In the genomic region with DNA sequence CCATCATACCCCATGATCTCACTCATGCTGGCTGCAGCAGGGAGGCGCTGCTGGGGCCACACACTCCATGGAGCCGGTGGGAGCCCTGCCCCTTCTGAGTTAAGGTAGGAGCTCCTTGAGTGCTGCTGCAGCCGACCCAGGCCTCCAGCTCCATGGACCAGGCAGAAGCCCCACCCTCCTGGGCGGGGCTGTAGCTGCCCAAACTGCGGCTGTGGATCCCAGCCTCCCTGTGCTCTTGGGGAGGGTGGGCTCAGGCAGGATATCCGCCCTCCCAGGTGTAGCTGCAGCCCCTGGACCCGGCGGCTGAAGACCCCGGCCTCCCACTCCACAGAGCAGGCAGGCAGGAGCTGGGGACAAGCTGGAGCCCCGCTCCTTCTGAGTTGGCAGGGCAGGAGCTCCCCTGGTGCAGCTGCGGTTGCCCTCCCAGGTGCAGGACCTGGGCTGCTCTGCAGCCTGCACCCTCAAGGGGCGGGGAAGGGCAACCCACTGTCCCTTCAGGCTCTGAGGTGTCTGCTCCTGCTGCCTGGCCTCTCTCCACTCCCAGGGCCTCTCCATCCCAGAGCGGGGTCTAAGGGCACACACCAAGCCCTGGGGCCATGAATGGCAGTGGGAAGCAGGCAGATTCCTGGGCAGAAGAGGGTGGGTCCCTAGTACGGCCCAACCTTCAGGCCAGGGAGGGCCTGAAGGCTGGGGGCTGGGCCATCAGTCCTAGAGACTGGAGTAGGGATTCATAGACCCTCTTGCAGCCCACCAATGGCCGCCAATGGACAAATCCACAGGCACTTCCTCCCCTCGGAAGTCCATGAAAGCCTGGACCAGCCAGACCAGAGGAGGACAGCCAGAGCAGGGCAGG, we compare ENCODE assay signal across 22 cellular contexts.
"Had no signal": no experiment of that assay in that cellular context is flagged by ENCODE, and none has a peak within 500 bp of the region (broad histone marks: within the 10 kb centered on the region; RNA-seq: fewer than 3 reads in every experiment).

No MANE protein-coding gene starts in this region.

- H3K9me3 ChIP-seq: body of pancreas, colonic mucosa, esophagus muscularis mucosa, transverse colon had no signal

- H3K27ac ChIP-seq: body of pancreas, colonic mucosa, esophagus muscularis mucosa, transverse colon had no signal

- H3K36me3 ChIP-seq: colonic mucosa, esophagus muscularis mucosa, transverse colon had no signal

- DNase-seq: activated B cell treated with CpG ODN at 0.5 μM for 24 hours; activated CD4-positive, alpha-beta T cell treated with anti-CD3 and anti-CD28 coated beads, Interleukin-2, amount 10 ng/mL, durations not matched to agents 7 days and 5 days; activated CD8-positive, alpha-beta memory T cell treated with anti-CD3 and anti-CD28 coated beads, Interleukin-2, amount 50 U/mL, for 48 hours; activated gamma-delta T cell; activated T-cell treated with anti-CD3 and anti-CD28 coated beads, Interleukin-2, amount 50 U/mL, for 72 hours; amniotic stem cell; body of pancreas; caudate nucleus; colonic mucosa; glutamatergic neuron; hypothalamus; immature natural killer cell; left cardiac atrium; naive B cell; nucleus accumbens; retina; stimulated activated naive B cell treated with anti-CD40 and anti-IgM and Interleukin-4, amounts not matched to agents 10 μg/mL and 1 μg/mL and 100 μg/mL, for 72 hours; substantia nigra; T-helper 2 cell; transverse colon had no signal

- H3K4me1 ChIP-seq: body of pancreas, colonic mucosa, esophagus muscularis mucosa, transverse colon had no signal

- ATAC-seq: activated T-cell treated with anti-CD3 and anti-CD28 coated beads, Interleukin-2, amount 50 U/mL, for 72 hours; body of pancreas; left cardiac atrium had no signal

- H3K27ac Mint-ChIP-seq: activated B cell treated with CpG ODN at 0.5 μM for 24 hours; activated CD4-positive, alpha-beta T cell treated with anti-CD3 and anti-CD28 coated beads, Interleukin-2, amount 10 ng/mL, durations not matched to agents 7 days and 5 days; activated naive CD8-positive, alpha-beta T cell; activated T-cell treated with anti-CD3 and anti-CD28 coated beads, Interleukin-2, amount 50 U/mL, for 72 hours; immature natural killer cell; naive B cell; stimulated activated naive B cell treated with anti-CD40 and anti-IgM and Interleukin-4, amounts not matched to agents 10 μg/mL and 1 μg/mL and 100 μg/mL, for 72 hours had no signal

- H3K4me3 Mint-ChIP-seq: activated B cell treated with CpG ODN at 0.5 μM for 24 hours; activated CD4-positive, alpha-beta T cell treated with anti-CD3 and anti-CD28 coated beads, Interleukin-2, amount 10 ng/mL, durations not matched to agents 7 days and 5 days; activated naive CD8-positive, alpha-beta T cell; activated T-cell treated with anti-CD3 and anti-CD28 coated beads, Interleukin-2, amount 50 U/mL, for 72 hours; immature natural killer cell; naive B cell; stimulated activated naive B cell treated with anti-CD40 and anti-IgM and Interleukin-4, amounts not matched to agents 10 μg/mL and 1 μg/mL and 100 μg/mL, for 72 hours had no signal

- H3K27me3 ChIP-seq: body of pancreas, colonic mucosa, transverse colon had no signal

- H3K4me1 Mint-ChIP-seq: activated B cell treated with CpG ODN at 0.5 μM for 24 hours; activated CD4-positive, alpha-beta T cell treated with anti-CD3 and anti-CD28 coated beads, Interleukin-2, amount 10 ng/mL, durations not matched to agents 7 days and 5 days; immature natural killer cell; naive B cell; stimulated activated naive B cell treated with anti-CD40 and anti-IgM and Interleukin-4, amounts not matched to agents 10 μg/mL and 1 μg/mL and 100 μg/mL, for 72 hours had no signal

- H3K4me3 ChIP-seq: body of pancreas, colonic mucosa, esophagus muscularis mucosa, transverse colon had no signal

- H3K27me3 Mint-ChIP-seq: activated CD4-positive, alpha-beta T cell treated with anti-CD3 and anti-CD28 coated beads, Interleukin-2, amount 10 ng/mL, durations not matched to agents 7 days and 5 days; activated naive CD8-positive, alpha-beta T cell; naive B cell; stimulated activated naive B cell treated with anti-CD40 and anti-IgM and Interleukin-4, amounts not matched to agents 10 μg/mL and 1 μg/mL and 100 μg/mL, for 72 hours had no signal

- H3K9me3 Mint-ChIP-seq: activated B cell treated with CpG ODN at 0.5 μM for 24 hours; activated CD4-positive, alpha-beta T cell treated with anti-CD3 and anti-CD28 coated beads, Interleukin-2, amount 10 ng/mL, durations not matched to agents 7 days and 5 days; activated T-cell treated with anti-CD3 and anti-CD28 coated beads, Interleukin-2, amount 50 U/mL, for 72 hours; stimulated activated naive B cell treated with anti-CD40 and anti-IgM and Interleukin-4, amounts not matched to agents 10 μg/mL and 1 μg/mL and 100 μg/mL, for 72 hours had no signal

- H3K36me3 Mint-ChIP-seq: activated naive CD8-positive, alpha-beta T cell; immature natural killer cell; naive B cell; stimulated activated naive B cell treated with anti-CD40 and anti-IgM and Interleukin-4, amounts not matched to agents 10 μg/mL and 1 μg/mL and 100 μg/mL, for 72 hours had no signal
